8 cellular contexts compared by ENCODE assay signal in genomic region chr5:54517512-54518145, GRCh38. TPM values are rescaled to one million over a fixed set of nuclear protein-coding genes. Genes with fewer than 3 reads are reported as not detected.
DNase-seq lines count a peak whose midpoint lies in the region; TF ChIP-seq lines count a peak whose summit lies in the region.

SNX18 (plus strand) TSS chr5:54517759; CDS start chr5:54517953, 194 bp downstream.

- H3K27me3 ChIP-seq in H9 (ENCODE audit: insufficient read depth, low read length), result peaks cover 3% of the 10 kb centered on the region; the same call in 1 of the 2 replicates
- no peaks in the 10 kb centered on the region for H3K27me3 ChIP-seq in SJCRH30
- no peaks in the 10 kb centered on the region for H3K27me3 ChIP-seq in neutrophil

- H2BK20ac ChIP-seq in H9 (ENCODE audit: low read depth, low read length, poor library complexity, severe bottlenecking), result no peak within 1 kb of the TSS

- peaks cover 5 to 14% (median 13%) of the 10 kb centered on the region in 3 experiments; a peak in 5 of 7 replicates for H3K36me3 Mint-ChIP-seq in H9 (ENCODE audit: insufficient read depth in 1 of 3, low read depth in 3 of 3)

- H2BK5ac ChIP-seq in H9 (ENCODE audit: insufficient read length, low read length), result no peak within 1 kb of the TSS

- no peak within 1 kb of the TSS for H3K4ac ChIP-seq in H9 (ENCODE audit: low read depth, low read length)

- peak within 1 kb of the TSS; percentile 59 for H3K9ac ChIP-seq in H9 (ENCODE audit: extremely low read depth, insufficient read length, low read length)

- H3K9me3 ChIP-seq in H9 (ENCODE audit: control insufficient read depth, low read depth, low read length) (no peaks in the 10 kb centered on the region), SJCRH30 (replicated peaks) (no peaks in the 10 kb centered on the region), neutrophil (no peaks in the 10 kb centered on the region)

- peaks cover 30 to 35% of the 10 kb centered on the region in 2 experiments for H3K4me1 Mint-ChIP-seq in H9

- 0 out of 2 replicates have a peak, but pooled peaks cover 2% of the 10 kb centered on the region for H3K4me1 ChIP-seq in H9 (ENCODE audit: insufficient read depth, low read length)
- no peaks in the 10 kb centered on the region; the same call in 1 of the 2 replicates for H3K4me1 ChIP-seq in SJCRH30
- H3K4me1 ChIP-seq in neutrophil (ENCODE audit: control insufficient read depth in 1 of 2, insufficient read depth in 1 of 2, low read depth in 1 of 2, low read length in 1 of 2), result peaks cover 26 to 43% of the 10 kb centered on the region in 2 experiments

- peak within 1 kb of the TSS; percentile 68 for H3K14ac ChIP-seq in H9 (ENCODE audit: insufficient read depth, low read length)

- H3K27me3 Mint-ChIP-seq in H9 (ENCODE audit: low read depth), result peaks cover 26% of the 10 kb centered on the region

- H3K27ac Mint-ChIP-seq in H9, result no peak within 1 kb of the TSS

- H2BK15ac ChIP-seq in H9 (ENCODE audit: low read depth, low read length), result no peak within 1 kb of the TSS

- H3T11ph ChIP-seq in H9 (ENCODE audit: low read length), result no peak within 1 kb of the TSS

- H3K36me3 ChIP-seq in SJCRH30 (no peaks in the 10 kb centered on the region), neutrophil (peaks cover 15% of the 10 kb centered on the region)

- DNase-seq in GDM1 (lab: John Stamatoyannopoulos, UW) (peak; percentile 90), H9 (peak; percentile 88), M059J (ENCODE audit: low read depth) (peak; percentile 88), SJCRH30 (peak; percentile 90), foreskin melanocyte (peak; percentile 77)
- DNase-seq in activated gamma-delta T cell treated with anti-CD3 and anti-CD28 coated beads, Interleukin-2, amount 50 U/mL, for 16 hours (ENCODE audit: low read depth), result peak; percentile 88

- H3K23ac ChIP-seq in H9 (ENCODE audit: insufficient read length, low read depth, low read length), result no peak within 1 kb of the TSS

- H4K20me1 ChIP-seq in H9 (ENCODE audit: control insufficient read depth, insufficient read depth, insufficient read length), result no peaks in the 10 kb centered on the region

- no peak within 1 kb of the TSS for H2BK120ac ChIP-seq in H9 (ENCODE audit: low read depth, low read length, poor library complexity, severe bottlenecking)

- H3K56ac ChIP-seq in H9 (ENCODE audit: insufficient read length, low read depth, low read length), result no peak within 1 kb of the TSS

- no peak within 1 kb of the TSS for H2AK5ac ChIP-seq in H9 (ENCODE audit: insufficient read length, low read length)

- H3K9me3 Mint-ChIP-seq in H9, result no peaks in the 10 kb centered on the region; a peak in 1 of 5 replicates

- peak; percentile 98 for TF ChIP-seq CTCF in H9 (conservative IDR thresholded peaks at IDR 0.05)
- peak; percentile 96 for TF ChIP-seq CTCF in neutrophil (IDR thresholded peaks at IDR 0.05)
- TF ChIP-seq CTCF in subcutaneous adipose tissue (IDR thresholded peaks at IDR 0.05; ENCODE audit: low read depth), result no peak

- no peak within 1 kb of the TSS for H4K5ac ChIP-seq in H9 (ENCODE audit: insufficient read length, low read depth, low read length)

- H2AFZ ChIP-seq in H9 (ENCODE audit: low read length), result peak within 1 kb of the TSS; percentile 99

- peaks cover 9% of the 10 kb centered on the region; the same call in 1 of the 2 replicates for H3K79me2 ChIP-seq in H9 (ENCODE audit: insufficient read depth, low read length)

- H3K27ac ChIP-seq in H9 (ENCODE audit: insufficient read length, low read depth, low read length) (no peak within 1 kb of the TSS), SJCRH30 (peak within 1 kb of the TSS; percentile 39; the same call in 1 of the 2 replicates), neutrophil (peak within 1 kb of the TSS; percentile 96)

- H3K18ac ChIP-seq in H9 (ENCODE audit: insufficient read length, low read depth, low read length), result peak within 1 kb of the TSS; percentile 50

- H3K4me3 ChIP-seq in SJCRH30 (peak within 1 kb of the TSS; percentile 87), neutrophil (ENCODE audit: low read depth in 1 of 2, low read length in 1 of 2) (peak within 1 kb of the TSS; percentile 92 to 99)

- no peak within 1 kb of the TSS for H4K8ac ChIP-seq in H9 (replicated peaks; ENCODE audit: insufficient read length, low read depth, low read length)

- H3K79me1 ChIP-seq in H9 (ENCODE audit: insufficient read depth, low read depth, low read length, poor library complexity, severe bottlenecking), result no peaks in the 10 kb centered on the region

- H3K4me3 Mint-ChIP-seq in H9, result peak within 1 kb of the TSS; percentile 58 to 77

- H3K4me2 ChIP-seq in H9 (ENCODE audit: insufficient read depth, insufficient read length, low read length), result peak within 1 kb of the TSS; percentile 90

- no peak within 1 kb of the TSS for H2BK12ac ChIP-seq in H9 (ENCODE audit: insufficient read length, low read depth, low read length)

- H4K91ac ChIP-seq in H9 (ENCODE audit: insufficient read length, low read depth, low read length), result no peak within 1 kb of the TSS

- WGBS in H9 (ENCODE audit: extremely low coverage, insufficient read length, low lambda C conversion rate), result no CpG with 5 or more reads among the region's 88 CpGs

- peaks cover 7% of the 10 kb centered on the region for H3K23me2 ChIP-seq in H9 (ENCODE audit: insufficient read length, low read depth, low read length, poor library complexity, severe bottlenecking)

RNA-seq across cellular contexts. Expression of gene SNX18, which starts in this region (rescaled TPM):
- total RNA-seq in H9 (2021) (17.2 and 17.6 TPM in 2 replicates), subcutaneous adipose tissue (10 to 100 TPM; 26.7 to 54.6 (median 40.2) TPM)
- total RNA-seq in M059J (2014; rRNA removed; shearing (Covaris generic)), result 12.6 and 23.9 TPM in 2 replicates
- 8.4 and 9.3 TPM in 2 replicates for total RNA-seq in SJCRH30 (2014; rRNA removed; shearing (Covaris generic))
